ENCODE assay signal across 11 cellular contexts in genomic region chr1:37455516-37455915, GRCh38. TPM values are rescaled to one million over a fixed set of nuclear protein-coding genes. Genes with fewer than 3 reads are reported as not detected.
DNase-seq lines count a peak whose midpoint lies in the region; ATAC-seq, FAIRE-seq and TF ChIP-seq lines count a peak whose summit lies in the region.
"Had no signal": no experiment of that assay in that cellular context is flagged by ENCODE, and none has a peak within 500 bp of the region (broad histone marks: within the 10 kb centered on the region; RNA-seq: fewer than 3 reads in every experiment).

No MANE protein-coding gene starts in this region.

- H4K8ac ChIP-seq in IMR-90 (ENCODE audit: low read depth in 2 of 2, low read length in 2 of 2), result no peak overlapping the region; a peak in 1 of 4 replicates

- H2BK120ac ChIP-seq in IMR-90 (ENCODE audit: low read depth, low read length), result no peak overlapping the region

- H3K27ac Mint-ChIP-seq in astrocyte (ENCODE audit: unreplicated experiment), result no peak overlapping the region

- TF ChIP-seq CTCF in IMR-90 (conservative IDR thresholded peaks at IDR 0.05; ENCODE audit: low read depth, low read length) (no peak), astrocyte (IDR thresholded peaks at IDR 0.05; ENCODE audit: insufficient read depth, low read depth, low read length) (no peak), lower lobe of right lung (IDR thresholded peaks at IDR 0.05) (no peak), thoracic aorta (IDR thresholded peaks at IDR 0.05) (no peak)

- no peak for TF ChIP-seq RAD21 in IMR-90 (IDR thresholded peaks at IDR 0.05; ENCODE audit: low read length)

- H3K9ac ChIP-seq in IMR-90 (ENCODE audit: low read depth, low read length) (no peak overlapping the region), astrocyte (ENCODE audit: low read length) (peak overlapping the region; percentile 9)
- H3K9ac ChIP-seq: BLaER1 had no signal

- H2BK5ac ChIP-seq in IMR-90 (ENCODE audit: low read depth, low read length, poor library complexity, severe bottlenecking), result no peak overlapping the region

- no peaks in the 10 kb centered on the region for H3K36me3 ChIP-seq in IMR-90 (ENCODE audit: control insufficient read depth, insufficient read depth, low read length)
- no peaks in the 10 kb centered on the region for H3K36me3 ChIP-seq in astrocyte (ENCODE audit: insufficient read depth, low read length)
- peaks cover 4% of the 10 kb centered on the region for H3K36me3 ChIP-seq in lower lobe of right lung
- peaks cover 2% of the 10 kb centered on the region for H3K36me3 ChIP-seq in thoracic aorta
- H3K36me3 ChIP-seq: BLaER1 had no signal

- POLR2A ChIA-PET in IMR-90 (lab: Charles Lee; ENCODE audit: unreplicated experiment), result interaction anchor here (0.6 to 1.0 kb wide), 2 partner anchors 30 to 31 kb away, joined by 3 read pairs; no protein-coding TSS in a partner anchor

- no peak overlapping the region for H3K56ac ChIP-seq in IMR-90 (ENCODE audit: extremely low read depth, insufficient read depth, low read length)

- H3K79me1 ChIP-seq in IMR-90 (ENCODE audit: low read depth in 1 of 2, low read length in 2 of 2), result peaks cover 0 to 3% of the 10 kb centered on the region in 2 experiments; a peak in 1 of 4 replicates

- dilution Hi-C loops in IMR-90 (cut with HindIII; ENCODE audit: low sequenced_read_pairs, unreplicated experiment), result no loop called here

- H4K91ac ChIP-seq in IMR-90 (ENCODE audit: insufficient read depth, low read depth, low read length), result no peak overlapping the region

- WGBS in IMR-90 (ENCODE audit: extremely low coverage in 2 of 2, insufficient read length in 1 of 2), 2 experiments, result no CpG with 5 or more reads among the region's 10 CpGs

- DNase-seq in IMR-90, result no peak
- peak; percentile 32 for DNase-seq in astrocyte (ENCODE audit: low read depth)
- no peak for DNase-seq in lower lobe of right lung
- DNase-seq in thoracic aorta (ENCODE audit: low spot score), result no peak
- DNase-seq in GM12892 (ENCODE audit: insufficient read length), result no peak
- DNase-seq in DMS79 treated with DMSO at 0.1 percent for 48 hours (lab: John Stamatoyannopoulos, UW), result no peak
- DNase-seq: DMS79 had no signal

- H4K5ac ChIP-seq in IMR-90 (ENCODE audit: low read depth, low read length), result no peak overlapping the region

- no TSS peak for BruUV-seq in IMR-90 (replicated peaks; lab: Mats Ljungman, UMichigan)

- in situ Hi-C loops in IMR-90 (cut with MboI; ENCODE audit: low sequenced_read_pairs), result loop anchor here (10.0 kb wide), 1 partner anchor 229 kb away; no protein-coding TSS in a partner anchor

- TF ChIP-seq POLR2A in IMR-90 (IDR thresholded peaks at IDR 0.05; ENCODE audit: low read depth, low read length), result no peak
- no peak for TF ChIP-seq POLR2A in GM12892 (IDR thresholded peaks at IDR 0.05; ENCODE audit: low read depth, low read length)

- peaks cover 4% of the 10 kb centered on the region for H3K4me1 ChIP-seq in IMR-90 (ENCODE audit: control insufficient read depth, insufficient read depth, low read length)
- H3K4me1 ChIP-seq in astrocyte (ENCODE audit: insufficient read depth, low read length), result peaks cover 5% of the 10 kb centered on the region
- H3K4me1 ChIP-seq in lower lobe of right lung, result peaks cover 12% of the 10 kb centered on the region
- H3K4me1 ChIP-seq in thoracic aorta (ENCODE audit: control insufficient read depth in 1 of 2, low read depth in 2 of 2), result peaks cover 0 to 5% of the 10 kb centered on the region in 2 donors

- H4K20me1 ChIP-seq in IMR-90 (ENCODE audit: insufficient read depth, low read length), result no peaks in the 10 kb centered on the region
- H4K20me1 ChIP-seq in astrocyte (ENCODE audit: insufficient read depth, low read length), result no peaks in the 10 kb centered on the region
- H4K20me1 ChIP-seq: BLaER1 had no signal

- no peaks in the 10 kb centered on the region for H3K79me2 ChIP-seq in astrocyte (ENCODE audit: insufficient read depth, low read length)

- H3K27me3 ChIP-seq in IMR-90 (ENCODE audit: control insufficient read depth, insufficient read depth, low read length) (no peaks in the 10 kb centered on the region), astrocyte (ENCODE audit: insufficient read depth, low read length) (no peaks in the 10 kb centered on the region), lower lobe of right lung (ENCODE audit: low read depth) (peaks cover 3% of the 10 kb centered on the region), thoracic aorta (replicated peaks; ENCODE audit: insufficient read depth) (no peaks in the 10 kb centered on the region)
- H3K27me3 ChIP-seq: BLaER1 had no signal

- no peak overlapping the region for H3K14ac ChIP-seq in IMR-90 (replicated peaks; ENCODE audit: low read depth, low read length)

- intact Hi-C loops in IMR-90 (cut with micrococcal nuclease), result loop anchor here (1.0 to 10.0 kb wide), 3 partner anchors 32 to 227 kb away; no protein-coding TSS in a partner anchor
- intact Hi-C loops in lower lobe of right lung (cut with DNase I), result loop anchor here (10.0 kb wide), 1 partner anchor 229 kb away; no protein-coding TSS in a partner anchor

- H3K4me3 Mint-ChIP-seq in astrocyte (ENCODE audit: unreplicated experiment), result no peak overlapping the region

- H3K4me3 ChIP-seq in IMR-90 (ENCODE audit: insufficient read depth, low read depth, low read length) (no peak overlapping the region), astrocyte (ENCODE audit: insufficient read depth, low read depth, low read length) (no peak overlapping the region), lower lobe of right lung (no peak overlapping the region), thoracic aorta (peak overlapping the region; percentile 58)
- H3K4me3 ChIP-seq: BLaER1, smooth muscle cell had no signal

- H2AK5ac ChIP-seq in IMR-90 (ENCODE audit: low read depth, low read length), result no peak overlapping the region

- H3K4me1 Mint-ChIP-seq in astrocyte (ENCODE audit: low read depth, unreplicated experiment), result peaks cover 3% of the 10 kb centered on the region

- no peak overlapping the region for H2BK20ac ChIP-seq in IMR-90 (ENCODE audit: low read depth, low read length)

- peaks cover 6% of the 10 kb centered on the region for H3K36me3 Mint-ChIP-seq in astrocyte (ENCODE audit: low read depth, unreplicated experiment)

- no peaks in the 10 kb centered on the region for H3K9me3 ChIP-seq in IMR-90 (ENCODE audit: control insufficient read depth, insufficient read depth, low read length)
- no peaks in the 10 kb centered on the region for H3K9me3 ChIP-seq in astrocyte (ENCODE audit: insufficient read depth, low read depth, low read length)
- H3K9me3 ChIP-seq in lower lobe of right lung, result no peaks in the 10 kb centered on the region
- H3K9me3 ChIP-seq in thoracic aorta, result no peaks in the 10 kb centered on the region
- H3K9me3 ChIP-seq: BLaER1 had no signal

- peak overlapping the region; percentile 34 for H2AK9ac ChIP-seq in IMR-90 (replicated peaks; ENCODE audit: low read depth, low read length, poor library complexity)

- H2AFZ ChIP-seq in IMR-90 (replicated peaks; ENCODE audit: low read length, poor library complexity) (no peak overlapping the region), astrocyte (ENCODE audit: low read depth, low read length) (no peak overlapping the region)

- H3K18ac ChIP-seq in IMR-90 (ENCODE audit: low read depth, low read length), result no peak overlapping the region

- H3K27ac ChIP-seq in IMR-90 (ENCODE audit: insufficient read depth, low read length) (no peak overlapping the region), astrocyte (ENCODE audit: low read depth, low read length) (peak overlapping the region; percentile 21), lower lobe of right lung (peak overlapping the region; percentile 60), thoracic aorta (peak overlapping the region; percentile 71 to 74)
- H3K27ac ChIP-seq: BLaER1 had no signal

- H3K4ac ChIP-seq in IMR-90 (ENCODE audit: low read depth, low read length), result no peak overlapping the region

- H3K27me3 Mint-ChIP-seq in astrocyte (ENCODE audit: low read depth, unreplicated experiment), result peaks cover 2% of the 10 kb centered on the region

- no peak for FAIRE-seq in astrocyte (lab: Jason Lieb, UNC)
- FAIRE-seq in GM12892 (lab: Jason Lieb, UNC), result no peak
- FAIRE-seq: islet of Langerhans had no signal

- H3K4me2 ChIP-seq in IMR-90 (ENCODE audit: low read depth, low read length) (no peak overlapping the region), astrocyte (ENCODE audit: low read length) (peak overlapping the region; percentile 40)
- H3K4me2 ChIP-seq: BLaER1, smooth muscle cell had no signal

- no peak overlapping the region for H2BK15ac ChIP-seq in IMR-90 (ENCODE audit: low read depth, low read length)

- H3K23ac ChIP-seq in IMR-90 (ENCODE audit: low read depth, low read length), result no peak overlapping the region

- CTCF ChIA-PET in IMR-90 (lab: Yijun Ruan, JAX), result interaction anchor here (0.6 to 5.7 kb wide), 6 partner anchors 8 to 706 kb away, joined by 3 to 49 read pairs (median 4); no protein-coding TSS in a partner anchor

- no peaks in the 10 kb centered on the region for H3K9me1 ChIP-seq in IMR-90 (ENCODE audit: insufficient read depth, low read length)

- H3K9me3 Mint-ChIP-seq in astrocyte (ENCODE audit: unreplicated experiment), result no peaks in the 10 kb centered on the region

- ATAC-seq in IMR-90 (ENCODE audit: low read depth) (no peak), lower lobe of right lung (no peak), thoracic aorta (ENCODE audit: insufficient number of reproducible peaks, low FRiP score, low read depth) (no peak), HG03175 (IDR thresholded peaks at IDR 0.05; ENCODE audit: unreplicated experiment) (no peak)

TF ChIP-seq in IMR-90, 13 proteins besides CTCF, POLR2A, EP300 and RAD21 (continues in another document):
- TF ChIP-seq CHD1 (IDR thresholded peaks at IDR 0.05; ENCODE audit: low read depth, low read length) (no peak), RFX5 (IDR thresholded peaks at IDR 0.05; ENCODE audit: low read depth, low read length) (no peak)

RNA-seq across cellular contexts. Expression of gene ZC3H12A, which starts 18.9 kb away (rescaled TPM):
- 3.1 and 3.8 TPM in 2 replicates for total RNA-seq in IMR-90 (2012; rRNA removed)
- 14.2 and 15.2 TPM in 2 replicates for polyA plus RNA-seq in IMR-90 (2012; rRNA removed)
- polyA plus RNA-seq in IMR-90 (2012; cell fraction: cytosol; rRNA removed), result 9.8 and 20.0 TPM in 2 replicates
- 51.5 and 67.1 TPM in 2 replicates for polyA plus RNA-seq in IMR-90 (2012; cell fraction: nucleus; rRNA removed; ENCODE audit: low replicate concordance)
- 12.1 and 12.6 TPM in 2 replicates for total RNA-seq in astrocyte
- total RNA-seq in lower lobe of right lung, result 12.8 TPM
- total RNA-seq in thoracic aorta, result 10 to 100 TPM; 22.1 to 32.4 TPM
- polyA plus RNA-seq in GM12892 (2012; ENCODE audit: missing spikeins), result 9.8 TPM

RNA-seq across cellular contexts. Expression of gene MEAF6, which starts 59.0 kb away (rescaled TPM):
- total RNA-seq in IMR-90 (2012; rRNA removed), result 36.2 and 44.4 TPM in 2 replicates
- 36.4 and 40.7 TPM in 2 replicates for polyA plus RNA-seq in IMR-90 (2012; rRNA removed)
- polyA plus RNA-seq in IMR-90 (2012; cell fraction: cytosol; rRNA removed), result 21.0 and 27.4 TPM in 2 replicates
- polyA plus RNA-seq in IMR-90 (2012; cell fraction: nucleus; rRNA removed; ENCODE audit: low replicate concordance), result 12.4 and 51.2 TPM in 2 replicates
- total RNA-seq in astrocyte, result 49.0 and 49.1 TPM in 2 replicates
- 59.5 TPM for total RNA-seq in lower lobe of right lung
- total RNA-seq in thoracic aorta, result 10 to 100 TPM; 43.9 to 68.8 TPM
- 45.3 TPM for polyA plus RNA-seq in GM12892 (2012; ENCODE audit: missing spikeins)
